8 cellular contexts compared by ENCODE assay signal in the genomic region with DNA sequence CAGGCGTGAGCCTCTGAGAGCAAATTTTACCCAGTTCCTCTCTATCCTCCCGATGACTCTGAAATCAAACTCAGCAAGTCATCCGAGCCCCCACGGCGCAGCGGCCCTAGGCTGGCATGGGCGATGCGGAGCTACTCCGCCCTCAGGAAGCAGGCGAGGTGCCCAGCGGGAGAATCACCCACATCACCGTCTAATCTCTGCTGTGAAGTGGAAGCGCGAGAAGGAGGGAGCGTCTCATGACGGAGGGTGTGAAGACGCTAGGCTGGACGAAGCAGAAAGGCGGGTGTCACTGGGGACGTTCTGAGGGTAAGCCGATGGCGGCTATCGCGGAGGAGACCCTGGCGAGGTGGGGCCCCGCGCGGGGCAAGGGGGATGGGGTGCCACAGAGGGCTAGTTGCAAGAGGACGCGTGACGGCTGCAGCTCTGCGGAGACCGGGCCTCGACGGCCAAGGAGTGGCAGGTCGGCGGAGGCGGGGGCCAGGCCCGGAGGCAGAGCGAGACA. TPM values are rescaled to one million over a fixed set of nuclear protein-coding genes. Genes with fewer than 3 reads are reported as not detected.
DNase-seq lines count a peak whose midpoint lies in the region; ATAC-seq and TF ChIP-seq lines count a peak whose summit lies in the region.

No MANE protein-coding gene starts in this region.

- intact Hi-C loops in activated CD8-positive, alpha-beta T cell treated with anti-CD3 and anti-CD28 coated beads for 36 hours (cut with micrococcal nuclease) = loop anchor here (2.0 kb wide), 3 partner anchors 20 to 46 kb away; no protein-coding TSS in a partner anchor

- POLR2A ChIA-PET in activated CD8-positive, alpha-beta T cell treated with anti-CD3 and anti-CD28 coated beads for 36 hours (lab: Charles Lee) = interaction anchor here (1.0 to 3.4 kb wide), 15 partner anchors 10 to 111 kb away, joined by 3 to 21 read pairs (median 4); a partner anchor contains a TSS

- H3K27ac ChIP-seq in neural progenitor cell = no peak overlapping the region

- H3K4me1 ChIP-seq in neural progenitor cell = peaks cover 25% of the 10 kb centered on the region

- H3K27me3 ChIP-seq in neural progenitor cell = peaks cover 16% of the 10 kb centered on the region

- no peaks in the 10 kb centered on the region for H4K20me1 ChIP-seq in neural progenitor cell (ENCODE audit: low read depth)

- no peaks in the 10 kb centered on the region for H3K36me3 Mint-ChIP-seq in activated CD8-positive, alpha-beta T cell treated with anti-CD3 and anti-CD28 coated beads for 36 hours (ENCODE audit: low read depth)
- peaks cover 3% of the 10 kb centered on the region for H3K36me3 Mint-ChIP-seq in neural progenitor cell

- peak overlapping the region; percentile 92 for H3K4me2 ChIP-seq in neural progenitor cell

- H3K4me1 Mint-ChIP-seq in activated CD8-positive, alpha-beta T cell treated with anti-CD3 and anti-CD28 coated beads for 36 hours (ENCODE audit: low read depth) = peaks cover 23% of the 10 kb centered on the region
- H3K4me1 Mint-ChIP-seq in neural progenitor cell = peaks cover 56% of the 10 kb centered on the region

- TF ChIP-seq CTCF in activated CD8-positive, alpha-beta T cell treated with anti-CD3 and anti-CD28 coated beads for 36 hours (IDR thresholded peaks at IDR 0.05) = no peak
- no peak for TF ChIP-seq CTCF in fibroblast of mammary gland (conservative IDR thresholded peaks at IDR 0.05; ENCODE audit: control insufficient read depth, insufficient read depth, low read depth, low read length)
- no peak for TF ChIP-seq CTCF in neural progenitor cell (IDR thresholded peaks at IDR 0.05)

- peak; percentile 9 for ATAC-seq in GM21390 (IDR thresholded peaks at IDR 0.05; ENCODE audit: unreplicated experiment)
- ATAC-seq in activated CD8-positive, alpha-beta T cell treated with anti-CD3 and anti-CD28 coated beads for 36 hours = peak; percentile 29

- CTCF ChIA-PET in activated CD8-positive, alpha-beta T cell treated with anti-CD3 and anti-CD28 coated beads for 36 hours (lab: Charles Lee) = interaction anchor here (0.6 to 14.8 kb wide), 22 partner anchors 10 to 388 kb away, joined by 3 to 239 read pairs (median 6); a partner anchor contains a TSS

- DNase-seq in DMS114 treated with DMSO at 0.1 percent for 48 hours (lab: John Stamatoyannopoulos, UW; ENCODE audit: unreplicated experiment) (peak; percentile 24), LoVo (ENCODE audit: low spot score) (peak; percentile 21), fibroblast of mammary gland (ENCODE audit: low read depth) (peak; percentile 39), neural progenitor cell (ENCODE audit: low spot score) (no peak), T1000 (lab: John Stamatoyannopoulos, UW) (no peak), COLO829 (ENCODE audit: low spot score) (no peak)
- DNase-seq in activated CD8-positive, alpha-beta T cell treated with anti-CD3 and anti-CD28 coated beads for 36 hours = peak; percentile 62

- peak overlapping the region; percentile 93 for H3K27ac Mint-ChIP-seq in activated CD8-positive, alpha-beta T cell treated with anti-CD3 and anti-CD28 coated beads for 36 hours
- peak overlapping the region; percentile 91 for H3K27ac Mint-ChIP-seq in neural progenitor cell

- no peaks in the 10 kb centered on the region for H3K79me2 ChIP-seq in neural progenitor cell (ENCODE audit: low read depth)

- no peaks in the 10 kb centered on the region for H3K9me3 Mint-ChIP-seq in activated CD8-positive, alpha-beta T cell treated with anti-CD3 and anti-CD28 coated beads for 36 hours
- no peaks in the 10 kb centered on the region for H3K9me3 Mint-ChIP-seq in neural progenitor cell

- peaks cover 14% of the 10 kb centered on the region for H3F3A ChIP-seq in neural progenitor cell (ENCODE audit: low read depth)

- no peak overlapping the region for H3K9ac ChIP-seq in neural progenitor cell

- H3K4me3 ChIP-seq in fibroblast of mammary gland (ENCODE audit: control insufficient read depth, low read depth, low read length) (peak overlapping the region; percentile 55), neural progenitor cell (peak overlapping the region; percentile 67)

- peaks cover 4% of the 10 kb centered on the region for H3K27me3 Mint-ChIP-seq in activated CD8-positive, alpha-beta T cell treated with anti-CD3 and anti-CD28 coated beads for 36 hours
- H3K27me3 Mint-ChIP-seq in neural progenitor cell (ENCODE audit: insufficient read depth, low read depth) = peaks cover 13% of the 10 kb centered on the region

- no peaks in the 10 kb centered on the region for H3K36me3 ChIP-seq in neural progenitor cell

- H2AFZ ChIP-seq in neural progenitor cell (replicated peaks) = peak overlapping the region; percentile 75

- peak overlapping the region; percentile 96 for H3K4me3 Mint-ChIP-seq in activated CD8-positive, alpha-beta T cell treated with anti-CD3 and anti-CD28 coated beads for 36 hours
- H3K4me3 Mint-ChIP-seq in neural progenitor cell = peak overlapping the region; percentile 86

- no peaks in the 10 kb centered on the region for H3K9me3 ChIP-seq in neural progenitor cell (ENCODE audit: low read depth)

RNA-seq across cellular contexts. Expression of a gene that starts 9.1 kb away (rescaled TPM):
- 100 to 1,000 TPM; 238 to 242 TPM for total RNA-seq in activated CD8-positive, alpha-beta T cell treated with anti-CD3 and anti-CD28 coated beads for 36 hours
- 249 and 321 TPM in 2 replicates for total RNA-seq in neural progenitor cell (ENCODE audit: low replicate concordance)

RNA-seq across cellular contexts. Expression of a gene that starts 21.9 kb away (rescaled TPM):
- total RNA-seq in activated CD8-positive, alpha-beta T cell treated with anti-CD3 and anti-CD28 coated beads for 36 hours = under 1 TPM in 1 of 2 experiments, not detected in 1; 0.22 TPM
- 0.17 and 0.77 TPM in 2 replicates for total RNA-seq in neural progenitor cell (ENCODE audit: low replicate concordance)

RNA-seq across cellular contexts. Expression of a gene that starts 35.5 kb away (rescaled TPM):
- total RNA-seq in activated CD8-positive, alpha-beta T cell treated with anti-CD3 and anti-CD28 coated beads for 36 hours = under 1 TPM; 0.11 to 0.23 TPM
- 0.03 TPM in 1 of 2 replicates, not detected in the other for total RNA-seq in neural progenitor cell (ENCODE audit: low replicate concordance)

RNA-seq across cellular contexts. Expression of a gene that starts 42.0 kb away (rescaled TPM):
- 1 to 10 TPM; 1.6 to 2.3 TPM for total RNA-seq in activated CD8-positive, alpha-beta T cell treated with anti-CD3 and anti-CD28 coated beads for 36 hours
- 0.80 and 8.6 TPM in 2 replicates for total RNA-seq in neural progenitor cell (ENCODE audit: low replicate concordance)

RNA-seq across cellular contexts. Expression of a gene that starts 51.9 kb away (rescaled TPM):
- total RNA-seq in activated CD8-positive, alpha-beta T cell treated with anti-CD3 and anti-CD28 coated beads for 36 hours = not detected
- 0.37 TPM in 1 of 2 replicates, not detected in the other for total RNA-seq in neural progenitor cell (ENCODE audit: low replicate concordance)

Comparison
In these comparisons a context has a peak if more than half of its experiments do, and no peak if none do; other contexts are left out.
1. DNase-seq: peak in DMS114 treated with DMSO at 0.1 percent for 48 hours (single experiment), LoVo (single experiment), activated CD8-positive, alpha-beta T cell treated with anti-CD3 and anti-CD28 coated beads for 36 hours (single experiment) and fibroblast of mammary gland (single experiment); none in neural progenitor cell (single experiment), T1000 (single experiment) and COLO829 (single experiment).